9 cellular contexts compared by ENCODE assay signal in the genomic region with DNA sequence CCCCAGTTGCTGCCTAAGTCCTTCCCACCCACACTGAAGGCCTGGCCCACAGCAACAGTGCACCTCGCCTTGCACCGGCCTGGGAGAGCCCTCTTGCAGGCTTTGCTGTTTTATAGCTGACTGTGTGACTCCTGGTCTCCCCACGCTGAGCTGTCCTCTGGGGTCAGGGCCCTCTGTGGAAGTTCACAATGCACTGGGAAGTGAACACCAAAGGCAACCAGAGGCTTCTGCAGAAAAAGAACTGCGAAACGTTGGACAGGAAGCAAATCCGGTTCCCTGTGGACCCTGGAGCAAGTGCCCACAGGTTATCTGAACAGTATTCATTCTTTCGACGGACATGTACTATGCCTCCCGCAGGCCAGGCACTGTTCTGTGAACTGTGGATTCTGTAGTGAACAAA. TPM values are rescaled to one million over a fixed set of nuclear protein-coding genes. Genes with fewer than 3 reads are reported as not detected.
DNase-seq lines count a peak whose midpoint lies in the region; ATAC-seq lines count a peak whose summit lies in the region.
"Had no signal": no experiment of that assay in that cellular context is flagged by ENCODE, and none has a peak within 500 bp of the region (broad histone marks: within the 10 kb centered on the region; RNA-seq: fewer than 3 reads in every experiment).

No MANE protein-coding gene starts in this region.

- peak overlapping the region; percentile 94 for H3K4me3 Mint-ChIP-seq in activated naive CD8-positive, alpha-beta T cell treated with anti-CD3 and anti-CD28 coated beads, Interleukin-2, amount 10 ng/mL, durations not matched to agents 7 days and 5 days
- H3K4me3 Mint-ChIP-seq in activated naive CD8-positive, alpha-beta T cell treated with anti-CD3 and anti-CD28 coated beads for 36 hours: no peak overlapping the region
- H3K4me3 Mint-ChIP-seq in activated T-helper 2 cell treated with anti-CD3 and anti-CD28 coated beads, Interferon-gamma antibody, Interleukin-2, Interleukin-4, amounts not matched to agents 10 μg/mL and 5 μg/mL and 100 μg/mL, durations not matched to agents 14 hours and 24 hours and 36 hours (ENCODE audit: low read depth): peak overlapping the region; percentile 51
- peak overlapping the region in 9 of 10 donors; percentile 74 to 88 (median 84) for H3K4me3 Mint-ChIP-seq in naive thymus-derived CD8-positive, alpha-beta T cell

- ATAC-seq in activated naive CD8-positive, alpha-beta T cell treated with anti-CD3 and anti-CD28 coated beads, Interleukin-2, amount 10 ng/mL, durations not matched to agents 7 days and 5 days (ENCODE audit: low read depth): no peak
- ATAC-seq in naive thymus-derived CD8-positive, alpha-beta T cell: no peak
- ATAC-seq in GM18520 (IDR thresholded peaks at IDR 0.05; ENCODE audit: unreplicated experiment) (no peak), GM18502 (IDR thresholded peaks at IDR 0.05; ENCODE audit: poor library complexity, unreplicated experiment) (no peak)

- intact Hi-C loops in activated T-helper 2 cell treated with anti-CD3 and anti-CD28 coated beads, Interferon-gamma antibody, Interleukin-2, Interleukin-4, amounts not matched to agents 10 μg/mL and 5 μg/mL and 100 μg/mL, durations not matched to agents 14 hours and 24 hours and 36 hours (cut with micrococcal nuclease): loop anchor here (2.0 to 10.0 kb wide), 2 partner anchors 710 to 1100 kb away; no protein-coding TSS in a partner anchor

- H3K4me1 Mint-ChIP-seq in activated naive CD8-positive, alpha-beta T cell treated with anti-CD3 and anti-CD28 coated beads, Interleukin-2, amount 10 ng/mL, durations not matched to agents 7 days and 5 days: peaks cover 16% of the 10 kb centered on the region
- peaks cover 4% of the 10 kb centered on the region for H3K4me1 Mint-ChIP-seq in activated naive CD8-positive, alpha-beta T cell treated with anti-CD3 and anti-CD28 coated beads for 36 hours
- H3K4me1 Mint-ChIP-seq in activated T-helper 2 cell treated with anti-CD3 and anti-CD28 coated beads, Interferon-gamma antibody, Interleukin-2, Interleukin-4, amounts not matched to agents 10 μg/mL and 5 μg/mL and 100 μg/mL, durations not matched to agents 14 hours and 24 hours and 36 hours (ENCODE audit: low read depth): peaks cover 8% of the 10 kb centered on the region
- H3K4me1 Mint-ChIP-seq in naive thymus-derived CD8-positive, alpha-beta T cell: peaks cover 6 to 13% (median 10%) of the 10 kb centered on the region in 4 donors

- H3K9me3 Mint-ChIP-seq in activated naive CD8-positive, alpha-beta T cell treated with anti-CD3 and anti-CD28 coated beads, Interleukin-2, amount 10 ng/mL, durations not matched to agents 7 days and 5 days: no peaks in the 10 kb centered on the region
- H3K9me3 Mint-ChIP-seq in activated naive CD8-positive, alpha-beta T cell treated with anti-CD3 and anti-CD28 coated beads for 36 hours: no peaks in the 10 kb centered on the region
- H3K9me3 Mint-ChIP-seq in activated T-helper 2 cell treated with anti-CD3 and anti-CD28 coated beads, Interferon-gamma antibody, Interleukin-2, Interleukin-4, amounts not matched to agents 10 μg/mL and 5 μg/mL and 100 μg/mL, durations not matched to agents 14 hours and 24 hours and 36 hours: no peaks in the 10 kb centered on the region
- H3K9me3 Mint-ChIP-seq in naive thymus-derived CD8-positive, alpha-beta T cell: no peaks in the 10 kb centered on the region
- H3K9me3 Mint-ChIP-seq: dendritic cell treated with granulocyte-macrophage colony-stimulating factor and Interleukin-4, amounts not matched to agents 40 ng/mL and 50 ng/mL, for 4 days had no signal

- no peak overlapping the region for H3K27ac Mint-ChIP-seq in activated naive CD8-positive, alpha-beta T cell treated with anti-CD3 and anti-CD28 coated beads, Interleukin-2, amount 10 ng/mL, durations not matched to agents 7 days and 5 days
- H3K27ac Mint-ChIP-seq in activated naive CD8-positive, alpha-beta T cell treated with anti-CD3 and anti-CD28 coated beads for 36 hours: no peak overlapping the region
- H3K27ac Mint-ChIP-seq in activated T-helper 2 cell treated with anti-CD3 and anti-CD28 coated beads, Interferon-gamma antibody, Interleukin-2, Interleukin-4, amounts not matched to agents 10 μg/mL and 5 μg/mL and 100 μg/mL, durations not matched to agents 14 hours and 24 hours and 36 hours: no peak overlapping the region
- no peak overlapping the region for H3K27ac Mint-ChIP-seq in naive thymus-derived CD8-positive, alpha-beta T cell
- H3K27ac Mint-ChIP-seq: dendritic cell treated with granulocyte-macrophage colony-stimulating factor and Interleukin-4, amounts not matched to agents 40 ng/mL and 50 ng/mL, for 4 days had no signal

- peaks cover 67% of the 10 kb centered on the region for H3K27me3 Mint-ChIP-seq in activated naive CD8-positive, alpha-beta T cell treated with anti-CD3 and anti-CD28 coated beads, Interleukin-2, amount 10 ng/mL, durations not matched to agents 7 days and 5 days
- peaks cover 65% of the 10 kb centered on the region for H3K27me3 Mint-ChIP-seq in activated naive CD8-positive, alpha-beta T cell treated with anti-CD3 and anti-CD28 coated beads for 36 hours
- peaks cover 61% of the 10 kb centered on the region for H3K27me3 Mint-ChIP-seq in activated T-helper 2 cell treated with anti-CD3 and anti-CD28 coated beads, Interferon-gamma antibody, Interleukin-2, Interleukin-4, amounts not matched to agents 10 μg/mL and 5 μg/mL and 100 μg/mL, durations not matched to agents 14 hours and 24 hours and 36 hours (ENCODE audit: low read depth)
- H3K27me3 Mint-ChIP-seq in naive thymus-derived CD8-positive, alpha-beta T cell: peaks cover 17 to 74% (median 50%) of the 10 kb centered on the region in 5 donors

- POLR2A ChIA-PET in activated naive CD8-positive, alpha-beta T cell treated with anti-CD3 and anti-CD28 coated beads, Interleukin-2, amount 10 ng/mL, durations not matched to agents 7 days and 5 days (lab: Charles Lee): no interaction called here
- POLR2A ChIA-PET in naive thymus-derived CD8-positive, alpha-beta T cell (lab: Charles Lee): no interaction called here

- DNase-seq in activated naive CD8-positive, alpha-beta T cell treated with anti-CD3 and anti-CD28 coated beads, Interleukin-2, amount 10 ng/mL, durations not matched to agents 7 days and 5 days: no peak
- DNase-seq in activated naive CD8-positive, alpha-beta T cell treated with anti-CD3 and anti-CD28 coated beads for 36 hours: no peak
- no peak for DNase-seq in activated T-helper 2 cell treated with anti-CD3 and anti-CD28 coated beads, Interferon-gamma antibody, Interleukin-2, Interleukin-4, amounts not matched to agents 10 μg/mL and 5 μg/mL and 100 μg/mL, durations not matched to agents 14 hours and 24 hours and 36 hours (ENCODE audit: low spot score)
- DNase-seq in naive thymus-derived CD8-positive, alpha-beta T cell: no peak
- DNase-seq in NCI-H510A treated with DMSO at 0.1 percent for 48 hours (lab: John Stamatoyannopoulos, UW) (no peak), anterior cingulate cortex (lab: John Stamatoyannopoulos, UW) (no peak)

- H3K36me3 Mint-ChIP-seq in activated naive CD8-positive, alpha-beta T cell treated with anti-CD3 and anti-CD28 coated beads, Interleukin-2, amount 10 ng/mL, durations not matched to agents 7 days and 5 days: no peaks in the 10 kb centered on the region
- H3K36me3 Mint-ChIP-seq in activated naive CD8-positive, alpha-beta T cell treated with anti-CD3 and anti-CD28 coated beads for 36 hours: no peaks in the 10 kb centered on the region
- no peaks in the 10 kb centered on the region for H3K36me3 Mint-ChIP-seq in activated T-helper 2 cell treated with anti-CD3 and anti-CD28 coated beads, Interferon-gamma antibody, Interleukin-2, Interleukin-4, amounts not matched to agents 10 μg/mL and 5 μg/mL and 100 μg/mL, durations not matched to agents 14 hours and 24 hours and 36 hours (ENCODE audit: low read depth)
- no peaks in the 10 kb centered on the region for H3K36me3 Mint-ChIP-seq in naive thymus-derived CD8-positive, alpha-beta T cell

RNA-seq across cellular contexts. Expression of a gene that starts 0.7 kb away (rescaled TPM):
- total RNA-seq in activated naive CD8-positive, alpha-beta T cell treated with anti-CD3 and anti-CD28 coated beads, Interleukin-2, amount 10 ng/mL, durations not matched to agents 7 days and 5 days: under 1 TPM; 0.39 to 0.91 TPM
- total RNA-seq in activated naive CD8-positive, alpha-beta T cell treated with anti-CD3 and anti-CD28 coated beads for 36 hours: not detected
- total RNA-seq in activated T-helper 2 cell treated with anti-CD3 and anti-CD28 coated beads, Interferon-gamma antibody, Interleukin-2, Interleukin-4, amounts not matched to agents 10 μg/mL and 5 μg/mL and 100 μg/mL, durations not matched to agents 14 hours and 24 hours and 36 hours: 0.71 and 1.5 TPM in 2 replicates
- not detected for total RNA-seq in naive thymus-derived CD8-positive, alpha-beta T cell
- polyA plus RNA-seq in naive thymus-derived CD8-positive, alpha-beta T cell: not detected
